Comparison of ENCODE assay signal across 1 cellular context in genomic region chr12:131896811-131897270, GRCh38.
TF ChIP-seq lines count a peak whose summit lies in the region.

No MANE protein-coding gene starts in this region.

TF ChIP-seq in endothelial cell of umbilical vein, 7 proteins besides CTCF, POLR2A, EP300 and RAD21:
- TF ChIP-seq MYC (IDR thresholded peaks at IDR 0.05; ENCODE audit: low read depth, low read length) = no peak
- TF ChIP-seq POLR2AphosphoS5 (IDR thresholded peaks at IDR 0.05; ENCODE audit: insufficient read depth, low read depth, low read length) = no peak
- no peak for TF ChIP-seq MAX (IDR thresholded peaks at IDR 0.05; ENCODE audit: insufficient read depth, insufficient read length)
- no peak for TF ChIP-seq JUN (IDR thresholded peaks at IDR 0.05; ENCODE audit: borderline replicate concordance, insufficient read depth, insufficient read length, low read depth)
- no peak for TF ChIP-seq FOS (IDR thresholded peaks at IDR 0.05; ENCODE audit: borderline replicate concordance, insufficient read depth, low read length)
- TF ChIP-seq GATA2 (IDR thresholded peaks at IDR 0.05; ENCODE audit: insufficient read depth, insufficient read length, low read depth, low read length) = no peak
- TF ChIP-seq EZH2 (IDR thresholded peaks at IDR 0.05; ENCODE audit: borderline replicate concordance, low read depth, low read length, severe bottlenecking) = no peak
